8 cellular contexts compared by ENCODE assay signal in the genomic region with DNA sequence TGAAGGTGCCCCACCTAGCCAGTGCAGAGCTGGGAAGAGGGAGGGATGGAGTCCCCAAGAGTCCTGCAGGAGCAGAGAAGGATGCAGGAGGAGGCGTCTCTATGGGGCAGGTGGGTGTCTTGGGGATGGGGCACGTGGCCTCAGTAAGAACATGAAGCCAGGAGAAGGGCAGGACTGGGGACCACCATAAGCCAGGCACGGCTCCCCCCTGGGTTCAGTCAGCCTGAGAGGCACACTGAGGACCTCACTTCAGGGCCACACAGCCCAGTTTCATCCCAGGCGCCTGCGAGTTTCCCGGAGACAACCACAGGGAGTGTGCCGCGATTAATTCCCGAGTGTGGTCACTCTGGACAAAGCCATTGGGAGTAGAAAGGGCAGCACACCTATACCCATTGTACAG.
DNase-seq lines count a peak whose midpoint lies in the region; ATAC-seq, FAIRE-seq and TF ChIP-seq lines count a peak whose summit lies in the region.

No MANE protein-coding gene starts in this region.

- H2BK20ac ChIP-seq in H1 (ENCODE audit: low read length) = 0 out of 2 replicates have a peak overlapping the region, but pooled peaks have one; percentile 32

- no peaks in the 10 kb centered on the region for H3K9me3 ChIP-seq in H1 (ENCODE audit: insufficient read depth in 2 of 2, low read depth in 1 of 2, low read length in 1 of 2)

- no peaks in the 10 kb centered on the region for H3K9me3 Mint-ChIP-seq in Calu3 (ENCODE audit: low read depth, unreplicated experiment)

- H3K56ac ChIP-seq in H1 (replicated peaks; ENCODE audit: insufficient read length, low read depth, low read length) = no peak overlapping the region

- H4K91ac ChIP-seq in H1 (replicated peaks; ENCODE audit: insufficient read length, low read length) = no peak overlapping the region

- H3K4ac ChIP-seq in H1 (replicated peaks; ENCODE audit: insufficient read length, low read depth, low read length) = no peak overlapping the region

- FAIRE-seq in H1 (lab: Jason Lieb, UNC) = no peak

- H4K8ac ChIP-seq in H1 (ENCODE audit: extremely low read depth, insufficient read depth, low read length) = peak overlapping the region; percentile 39; the same call in 1 of the 2 replicates

- 24% methylated on average over 9 of the region's 9 CpGs; no CpG with 5 or more reads in 1 of the 2 experiments for WGBS in H1 (ENCODE audit: extremely low coverage in 1 of 2, insufficient coverage in 1 of 2, insufficient read length in 1 of 2, insufficient replicate concordance in 2 of 2, low coverage in 1 of 2, low lambda C conversion rate in 2 of 2, missing lambda C conversion rate in 1 of 2), 2 experiments

- peak overlapping the region; percentile 41 to 81 (median 72) for H3K4me3 ChIP-seq in H1 (ENCODE audit: extremely low read depth in 1 of 4, insufficient read depth in 2 of 4, low read depth in 3 of 4, low read length in 4 of 4)

- TF ChIP-seq CTCF in Calu3 (IDR thresholded peaks at IDR 0.05; ENCODE audit: unreplicated experiment) (no peak), H1 (IDR thresholded peaks at IDR 0.05; ENCODE audit: control extremely low read depth in 1 of 3, insufficient read depth in 1 of 3, low read depth in 1 of 3, low read length in 3 of 3) (no peak), omental fat pad (IDR thresholded peaks at IDR 0.05) (no peak)

- H2AFZ ChIP-seq in H1 (ENCODE audit: low read length) = peak overlapping the region; percentile 80; the same call in 1 of the 2 replicates

- H2AK5ac ChIP-seq in H1 (ENCODE audit: low read depth, low read length) = no peak overlapping the region

- H3K36me3 Mint-ChIP-seq in Calu3 (ENCODE audit: insufficient read depth, unreplicated experiment) = peaks cover 6% of the 10 kb centered on the region

- TF ChIP-seq RAD21 in H1 (IDR thresholded peaks at IDR 0.05 in 1 of 2, conservative IDR thresholded peaks at IDR 0.05 in 1 of 2; ENCODE audit: low read depth in 2 of 2, low read length in 2 of 2) = no peak

- H3K4me2 ChIP-seq in H1 (ENCODE audit: insufficient read depth in 1 of 2, low read depth in 2 of 2, low read length in 2 of 2) = peak overlapping the region; percentile 44 to 73

- no peak overlapping the region for H2BK120ac ChIP-seq in H1 (replicated peaks; ENCODE audit: low read depth, low read length)

- H3K4me1 Mint-ChIP-seq in Calu3 (ENCODE audit: low read depth, unreplicated experiment) = peaks cover 8% of the 10 kb centered on the region

- POLR2A ChIA-PET in H1 (lab: Charles Lee; ENCODE audit: partially characterized antibody) = no interaction called here

- peaks cover 0 to 3% (median 1%) of the 10 kb centered on the region in 4 experiments; a peak in 3 of 7 replicates for H3K27me3 ChIP-seq in H1 (replicated peaks in 1 of 4; ENCODE audit: control insufficient read depth in 3 of 4, extremely low read depth in 1 of 4, insufficient read depth in 3 of 4, low read length in 3 of 4)

- no peak overlapping the region for H2BK5ac ChIP-seq in H1 (ENCODE audit: low read depth, low read length)

- peaks cover 9% of the 10 kb centered on the region; the same call in 1 of the 2 replicates for H3K23me2 ChIP-seq in H1 (ENCODE audit: low read depth, low read length)

- no peak overlapping the region; a peak in 1 of 7 replicates for H3K9ac ChIP-seq in H1 (replicated peaks in 1 of 4; ENCODE audit: extremely low read depth in 1 of 4, low read depth in 3 of 4, low read length in 3 of 4)

- no peaks in the 10 kb centered on the region for H3K79me1 ChIP-seq in H1 (ENCODE audit: low read depth, low read length)

- no peak for TF ChIP-seq POLR2A in H1 (IDR thresholded peaks at IDR 0.05; ENCODE audit: control extremely low read depth in 1 of 2, low read depth in 2 of 2, low read length in 2 of 2)

- ATAC-seq in HG03025 (IDR thresholded peaks at IDR 0.05; ENCODE audit: low FRiP score, unreplicated experiment) (peak; percentile 1), omental fat pad (ENCODE audit: low FRiP score) (peak; percentile 2), HG02678 (IDR thresholded peaks at IDR 0.05; ENCODE audit: unreplicated experiment) (no peak)

- intact Hi-C loops in Calu3 (cut with micrococcal nuclease; ENCODE audit: unreplicated experiment) = loop anchor here (5.0 kb wide), 1 partner anchor 249 kb away; no protein-coding TSS in a partner anchor

- no peak overlapping the region for H3K23ac ChIP-seq in H1 (ENCODE audit: insufficient read length)

- H3K4me3 Mint-ChIP-seq in Calu3 (ENCODE audit: low read depth, unreplicated experiment) = peak overlapping the region; percentile 1

- peaks cover 0 to 4% (median 2%) of the 10 kb centered on the region in 4 experiments; a peak in 3 of 7 replicates for H3K4me1 ChIP-seq in H1 (replicated peaks in 1 of 4; ENCODE audit: control insufficient read depth in 3 of 4, insufficient read depth in 4 of 4, low read length in 3 of 4)

- no peak overlapping the region for H3K27ac ChIP-seq in H1 (ENCODE audit: low read depth, low read length)

- no peaks in the 10 kb centered on the region for H3K79me2 ChIP-seq in H1 (ENCODE audit: control insufficient read depth in 1 of 2, insufficient read depth in 2 of 2, low read length in 2 of 2)

- CTCF ChIA-PET in Calu3 (lab: Charles Lee) (interaction anchor here (0.7 kb wide), 1 partner anchor 248 kb away, joined by 4 read pairs; no protein-coding TSS in a partner anchor), H1 (lab: Charles Lee; ENCODE audit: partially characterized antibody) (interaction anchor here (0.6 to 5.1 kb wide), 43 partner anchors 8 to 1064 kb away, joined by 3 to 53 read pairs (median 4); no protein-coding TSS in a partner anchor)

- H4K5ac ChIP-seq in H1 (ENCODE audit: insufficient read length, low read depth, low read length) = no peak overlapping the region

- no peak for TF ChIP-seq EP300 in H1 (IDR thresholded peaks at IDR 0.05; ENCODE audit: borderline replicate concordance in 1 of 2, low read depth in 2 of 2, low read length in 2 of 2)

- no TSS peak for BruUV-seq in Calu3 (replicated peaks; lab: Mats Ljungman, UMichigan)

- H3K27me3 Mint-ChIP-seq in Calu3 (ENCODE audit: unreplicated experiment) = peaks cover 67% of the 10 kb centered on the region

- no peak overlapping the region for H3K14ac ChIP-seq in H1 (ENCODE audit: insufficient read length)

- H3K27ac Mint-ChIP-seq in Calu3 (ENCODE audit: unreplicated experiment) = no peak overlapping the region

- H3K18ac ChIP-seq in H1 (ENCODE audit: extremely low read depth, low read length) = no peak overlapping the region; the same call in 1 of the 2 replicates

- no peak overlapping the region for H2BK12ac ChIP-seq in H1 (ENCODE audit: low read depth, low read length)

- H4K20me1 ChIP-seq in H1 (replicated peaks in 1 of 2; ENCODE audit: control insufficient read depth in 1 of 2, insufficient read depth in 2 of 2, low read length in 2 of 2) = no peaks in the 10 kb centered on the region

- DNase-seq in Calu3 = no peak
- DNase-seq in H1 (ENCODE audit: low read depth in 1 of 2, low spot score in 2 of 2) = no peak
- no peak for DNase-seq in omental fat pad (ENCODE audit: low spot score)
- DNase-seq in NCI-H1048 (lab: John Stamatoyannopoulos, UW) = no peak
- DNase-seq in activated gamma-delta T cell (lab: John Stamatoyannopoulos, UW) = no peak
- no peak for DNase-seq in KG1 (lab: John Stamatoyannopoulos, UW)

- H2BK15ac ChIP-seq in H1 (ENCODE audit: low read length) = no peak overlapping the region

- no peaks in the 10 kb centered on the region for H3K36me3 ChIP-seq in H1 (ENCODE audit: control insufficient read depth in 2 of 4, insufficient read depth in 4 of 4, low read length in 3 of 4)

TF ChIP-seq in H1, 55 proteins besides CTCF, POLR2A, EP300 and RAD21:
- TF ChIP-seq MAX (IDR thresholded peaks at IDR 0.05) (peak; percentile 37; the same call in 1 of the 2 replicates), JUND (IDR thresholded peaks at IDR 0.05; ENCODE audit: low read length) (no peak)
